ENCODE assay signal across 2 cellular contexts in the genomic region with DNA sequence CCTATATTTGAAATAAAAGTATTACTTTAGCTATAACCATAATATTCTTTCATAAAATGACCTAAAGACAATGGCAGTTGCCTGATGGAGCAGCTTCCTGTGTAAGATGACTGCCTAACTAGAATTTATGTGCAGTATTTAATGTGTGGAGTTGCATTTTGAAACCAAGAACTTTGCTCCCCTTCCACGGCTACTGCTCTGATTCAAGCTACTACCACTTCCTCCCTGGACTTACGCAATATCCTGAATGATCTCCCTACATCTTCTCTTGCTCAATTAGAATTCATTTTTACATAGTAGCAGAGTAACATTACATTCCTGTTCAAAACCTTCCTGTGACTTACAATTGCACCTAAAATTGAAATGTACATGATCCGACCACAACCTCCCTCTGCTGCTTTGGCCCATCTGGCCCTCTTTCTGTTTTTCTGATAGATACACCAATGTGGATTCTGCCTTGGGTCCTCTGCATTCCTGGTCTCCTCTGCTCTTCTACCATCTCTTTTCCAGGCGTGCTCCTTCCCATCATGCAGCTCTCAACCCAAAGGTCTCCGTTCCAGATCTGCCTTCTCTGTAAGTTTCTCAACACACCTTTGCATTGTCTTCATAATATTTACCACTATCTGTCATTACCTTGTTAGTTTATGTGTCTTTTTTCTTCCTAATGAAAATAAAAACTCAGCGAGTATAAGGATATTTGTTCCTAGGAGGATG.
TF ChIP-seq lines count a peak whose summit lies in the region.

No MANE protein-coding gene starts in this region.

TF ChIP-seq in Ishikawa, 13 proteins besides CTCF, POLR2A, EP300 and RAD21 (continued from another document):
- TF ChIP-seq, protein P1, sequence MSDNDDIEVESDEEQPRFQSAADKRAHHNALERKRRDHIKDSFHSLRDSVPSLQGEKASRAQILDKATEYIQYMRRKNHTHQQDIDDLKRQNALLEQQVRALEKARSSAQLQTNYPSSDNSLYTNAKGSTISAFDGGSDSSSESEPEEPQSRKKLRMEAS (IDR thresholded peaks at IDR 0.05) = no peak
TF ChIP-seq in Ishikawa: peak in this region for 1.

TF ChIP-seq in HepG2, 621 proteins besides CTCF, POLR2A, EP300 and RAD21 (continued from another document):
- no peak for TF ChIP-seq AHDC1 (CRISPR knock-in tag; IDR thresholded peaks at IDR 0.05; ENCODE audit: borderline replicate concordance)
- TF ChIP-seq ETV5 (CRISPR knock-in tag; IDR thresholded peaks at IDR 0.05; ENCODE audit: borderline replicate concordance) = peak; percentile 62; the same call in 1 of the 2 replicates
- TF ChIP-seq ZNF614 (CRISPR knock-in tag; IDR thresholded peaks at IDR 0.05; ENCODE audit: borderline replicate concordance) = no peak
- TF ChIP-seq, protein P2, sequence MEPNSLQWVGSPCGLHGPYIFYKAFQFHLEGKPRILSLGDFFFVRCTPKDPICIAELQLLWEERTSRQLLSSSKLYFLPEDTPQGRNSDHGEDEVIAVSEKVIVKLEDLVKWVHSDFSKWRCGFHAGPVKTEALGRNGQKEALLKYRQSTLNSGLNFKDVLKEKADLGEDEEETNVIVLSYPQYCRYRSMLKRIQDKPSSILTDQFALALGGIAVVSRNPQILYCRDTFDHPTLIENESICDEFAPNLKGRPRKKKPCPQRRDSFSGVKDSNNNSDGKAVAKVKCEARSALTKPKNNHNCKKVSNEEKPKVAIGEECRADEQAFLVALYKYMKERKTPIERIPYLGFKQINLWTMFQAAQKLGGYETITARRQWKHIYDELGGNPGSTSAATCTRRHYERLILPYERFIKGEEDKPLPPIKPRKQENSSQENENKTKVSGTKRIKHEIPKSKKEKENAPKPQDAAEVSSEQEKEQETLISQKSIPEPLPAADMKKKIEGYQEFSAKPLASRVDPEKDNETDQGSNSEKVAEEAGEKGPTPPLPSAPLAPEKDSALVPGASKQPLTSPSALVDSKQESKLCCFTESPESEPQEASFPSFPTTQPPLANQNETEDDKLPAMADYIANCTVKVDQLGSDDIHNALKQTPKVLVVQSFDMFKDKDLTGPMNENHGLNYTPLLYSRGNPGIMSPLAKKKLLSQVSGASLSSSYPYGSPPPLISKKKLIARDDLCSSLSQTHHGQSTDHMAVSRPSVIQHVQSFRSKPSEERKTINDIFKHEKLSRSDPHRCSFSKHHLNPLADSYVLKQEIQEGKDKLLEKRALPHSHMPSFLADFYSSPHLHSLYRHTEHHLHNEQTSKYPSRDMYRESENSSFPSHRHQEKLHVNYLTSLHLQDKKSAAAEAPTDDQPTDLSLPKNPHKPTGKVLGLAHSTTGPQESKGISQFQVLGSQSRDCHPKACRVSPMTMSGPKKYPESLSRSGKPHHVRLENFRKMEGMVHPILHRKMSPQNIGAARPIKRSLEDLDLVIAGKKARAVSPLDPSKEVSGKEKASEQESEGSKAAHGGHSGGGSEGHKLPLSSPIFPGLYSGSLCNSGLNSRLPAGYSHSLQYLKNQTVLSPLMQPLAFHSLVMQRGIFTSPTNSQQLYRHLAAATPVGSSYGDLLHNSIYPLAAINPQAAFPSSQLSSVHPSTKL (CRISPR knock-in tag; IDR thresholded peaks at IDR 0.05) = peak; percentile 41; the same call in 1 of the 2 replicates
- peak; percentile 58 for TF ChIP-seq HNF4A (CRISPR knock-in tag; IDR thresholded peaks at IDR 0.05)
- peak; percentile 68; the same call in 1 of the 2 replicates for TF ChIP-seq GABPB1 (CRISPR knock-in tag; IDR thresholded peaks at IDR 0.05)
- TF ChIP-seq, protein P3, sequence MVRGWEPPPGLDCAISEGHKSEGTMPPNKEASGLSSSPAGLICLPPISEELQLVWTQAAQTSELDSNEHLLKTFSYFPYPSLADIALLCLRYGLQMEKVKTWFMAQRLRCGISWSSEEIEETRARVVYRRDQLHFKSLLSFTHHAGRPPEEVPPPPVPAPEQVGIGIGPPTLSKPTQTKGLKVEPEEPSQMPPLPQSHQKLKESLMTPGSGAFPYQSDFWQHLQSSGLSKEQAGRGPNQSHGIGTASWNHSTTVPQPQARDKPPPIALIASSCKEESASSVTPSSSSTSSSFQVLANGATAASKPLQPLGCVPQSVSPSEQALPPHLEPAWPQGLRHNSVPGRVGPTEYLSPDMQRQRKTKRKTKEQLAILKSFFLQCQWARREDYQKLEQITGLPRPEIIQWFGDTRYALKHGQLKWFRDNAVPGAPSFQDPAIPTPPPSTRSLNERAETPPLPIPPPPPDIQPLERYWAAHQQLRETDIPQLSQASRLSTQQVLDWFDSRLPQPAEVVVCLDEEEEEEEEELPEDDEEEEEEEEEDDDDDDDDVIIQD (CRISPR knock-in tag; IDR thresholded peaks at IDR 0.05; ENCODE audit: low read depth) = peak; percentile 34; the same call in 1 of the 2 replicates
- no peak for TF ChIP-seq TGIF2 (CRISPR knock-in tag; IDR thresholded peaks at IDR 0.05)
- 0 out of 2 replicates have a peak, but pooled peaks have one; percentile 49 for TF ChIP-seq GFI1 (CRISPR knock-in tag; IDR thresholded peaks at IDR 0.05; ENCODE audit: borderline replicate concordance)
- TF ChIP-seq POGZ (CRISPR knock-in tag; IDR thresholded peaks at IDR 0.05) = peak; percentile 54; the same call in 1 of the 2 replicates
- TF ChIP-seq, protein P4, sequence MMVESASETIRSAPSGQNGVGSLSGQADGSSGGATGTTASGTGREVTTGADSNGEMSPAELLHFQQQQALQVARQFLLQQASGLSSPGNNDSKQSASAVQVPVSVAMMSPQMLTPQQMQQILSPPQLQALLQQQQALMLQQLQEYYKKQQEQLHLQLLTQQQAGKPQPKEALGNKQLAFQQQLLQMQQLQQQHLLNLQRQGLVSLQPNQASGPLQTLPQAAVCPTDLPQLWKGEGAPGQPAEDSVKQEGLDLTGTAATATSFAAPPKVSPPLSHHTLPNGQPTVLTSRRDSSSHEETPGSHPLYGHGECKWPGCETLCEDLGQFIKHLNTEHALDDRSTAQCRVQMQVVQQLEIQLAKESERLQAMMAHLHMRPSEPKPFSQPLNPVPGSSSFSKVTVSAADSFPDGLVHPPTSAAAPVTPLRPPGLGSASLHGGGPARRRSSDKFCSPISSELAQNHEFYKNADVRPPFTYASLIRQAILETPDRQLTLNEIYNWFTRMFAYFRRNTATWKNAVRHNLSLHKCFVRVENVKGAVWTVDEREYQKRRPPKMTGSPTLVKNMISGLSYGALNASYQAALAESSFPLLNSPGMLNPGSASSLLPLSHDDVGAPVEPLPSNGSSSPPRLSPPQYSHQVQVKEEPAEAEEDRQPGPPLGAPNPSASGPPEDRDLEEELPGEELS (CRISPR knock-in tag; IDR thresholded peaks at IDR 0.05) = no peak
- peak; percentile 93 for TF ChIP-seq CEBPG (CRISPR knock-in tag; IDR thresholded peaks at IDR 0.05)
- TF ChIP-seq GABPA (IDR thresholded peaks at IDR 0.05; ENCODE audit: low read depth, low read length) = peak; percentile 28; the same call in 1 of the 2 replicates
- TF ChIP-seq GABPA (CRISPR knock-in tag; IDR thresholded peaks at IDR 0.05; ENCODE audit: low read depth) = peak; percentile 87
- TF ChIP-seq, protein P5, sequence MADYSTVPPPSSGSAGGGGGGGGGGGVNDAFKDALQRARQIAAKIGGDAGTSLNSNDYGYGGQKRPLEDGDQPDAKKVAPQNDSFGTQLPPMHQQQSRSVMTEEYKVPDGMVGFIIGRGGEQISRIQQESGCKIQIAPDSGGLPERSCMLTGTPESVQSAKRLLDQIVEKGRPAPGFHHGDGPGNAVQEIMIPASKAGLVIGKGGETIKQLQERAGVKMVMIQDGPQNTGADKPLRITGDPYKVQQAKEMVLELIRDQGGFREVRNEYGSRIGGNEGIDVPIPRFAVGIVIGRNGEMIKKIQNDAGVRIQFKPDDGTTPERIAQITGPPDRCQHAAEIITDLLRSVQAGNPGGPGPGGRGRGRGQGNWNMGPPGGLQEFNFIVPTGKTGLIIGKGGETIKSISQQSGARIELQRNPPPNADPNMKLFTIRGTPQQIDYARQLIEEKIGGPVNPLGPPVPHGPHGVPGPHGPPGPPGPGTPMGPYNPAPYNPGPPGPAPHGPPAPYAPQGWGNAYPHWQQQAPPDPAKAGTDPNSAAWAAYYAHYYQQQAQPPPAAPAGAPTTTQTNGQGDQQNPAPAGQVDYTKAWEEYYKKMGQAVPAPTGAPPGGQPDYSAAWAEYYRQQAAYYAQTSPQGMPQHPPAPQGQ (CRISPR knock-in tag; IDR thresholded peaks at IDR 0.05; ENCODE audit: borderline replicate concordance) = no peak
- 0 out of 2 replicates have a peak, but pooled peaks have one; percentile 34 for TF ChIP-seq ELF3 (CRISPR knock-in tag; IDR thresholded peaks at IDR 0.05)
- TF ChIP-seq CEBPB (IDR thresholded peaks at IDR 0.05; ENCODE audit: borderline replicate concordance, low read depth, low read length) = peak; percentile 97
- peak; percentile 73 for TF ChIP-seq ZNF3 (CRISPR knock-in tag; IDR thresholded peaks at IDR 0.05)
- peak; percentile 39; the same call in 1 of the 2 replicates for TF ChIP-seq FOSL2 (CRISPR knock-in tag; IDR thresholded peaks at IDR 0.05)
